ENCODE assay signal across 28 cellular contexts in genomic region chr3:51083490-51083889, GRCh38.
"Had no signal": no experiment of that assay in that cellular context is flagged by ENCODE, and none has a peak within 500 bp of the region (broad histone marks: within the 10 kb centered on the region; RNA-seq: fewer than 3 reads in every experiment).

No MANE protein-coding gene starts in this region.

- H3K36me3 ChIP-seq: stomach, suprapubic skin, thoracic aorta, thyroid gland, tibial artery, tibial nerve, transverse colon, upper lobe of left lung, upper lobe of right lung, uterus, vagina had no signal

- H3K4me1 ChIP-seq: stomach, suprapubic skin, testis, thyroid gland, tibial artery, tibial nerve, transverse colon, upper lobe of left lung, upper lobe of right lung, uterus, vagina had no signal

- H3K27me3 Mint-ChIP-seq: stimulated activated memory B cell treated with anti-CD40 and anti-IgM and Interleukin-4, amounts not matched to agents 10 μg/mL and 1 μg/mL and 100 μg/mL, for 72 hours; stimulated activated naive B cell treated with anti-CD40 and anti-IgM and Interleukin-4, amounts not matched to agents 10 μg/mL and 1 μg/mL and 100 μg/mL, for 72 hours; stimulated activated naive CD8-positive, alpha-beta T cell treated with anti-CD3 and anti-CD28 coated beads, Interleukin-15, amount 100 ng/mL, for 72 hours; stimulated activated naive CD8-positive, alpha-beta T cell treated with anti-CD3 and anti-CD28 coated beads, Interleukin-15, Interleukin-2, amounts not matched to agents 100 ng/mL and 50 ng/mL, for 24 hours; type B pancreatic cell had no signal

- FAIRE-seq: urothelium cell line had no signal

- DNase-seq: stimulated activated CD4-positive, alpha-beta T cell treated with anti-CD3 and anti-CD28 coated beads, Interleukin-2, amount 100 ng/mL, for 48 hours; stimulated activated CD4-positive, alpha-beta T cell treated with anti-CD3 and anti-CD28 coated beads, Interleukin-4, amount 100 ng/mL, for 1 hour; stimulated activated CD4-positive, alpha-beta T cell treated with anti-CD3 and anti-CD28 coated beads, Interleukin-4, amount 100 ng/mL, for 24 hours; stimulated activated CD4-positive, alpha-beta T cell treated with anti-CD3 and anti-CD28 coated beads, Interleukin-4, amount 100 ng/mL, for 4 hours; stimulated activated CD8-positive, alpha-beta memory T cell treated with anti-CD3 and anti-CD28 coated beads, Interleukin-4, amount 100 ng/mL, for 48 hours; stimulated activated naive B cell treated with anti-CD40 and anti-IgM and Interleukin-4, amounts not matched to agents 10 μg/mL and 1 μg/mL and 100 μg/mL, for 72 hours; stimulated activated naive CD4-positive, alpha-beta T cell; stimulated activated naive CD4-positive, alpha-beta T cell treated with Interleukin-2 at 50 U/mL for 16 hours; stimulated activated naive CD8-positive, alpha-beta T cell treated with anti-CD3 and anti-CD28 coated beads, Interleukin-15, amount 100 ng/mL, for 72 hours; stimulated activated naive CD8-positive, alpha-beta T cell treated with anti-CD3 and anti-CD28 coated beads, Interleukin-15, Interleukin-2, amounts not matched to agents 100 U/mL and 50 U/mL, for 24 hours; stomach; testis; thyroid gland; tibial artery; transverse colon; trophoblast cell; upper lobe of left lung; upper lobe of right lung; uterus had no signal

- H3K9me3 ChIP-seq: testis, thyroid gland, vagina had no signal

- H3K36me3 Mint-ChIP-seq: stimulated activated effector memory CD8-positive, alpha-beta T cell treated with anti-CD3 and anti-CD28 coated beads, Interleukin-12 subunit alpha, Interleukin-12 subunit beta, amount 100 ng/mL, for 72 hours had no signal

- H3K27ac Mint-ChIP-seq: stimulated activated effector memory CD8-positive, alpha-beta T cell treated with anti-CD3 and anti-CD28 coated beads, Interleukin-12 subunit alpha, Interleukin-12 subunit beta, amount 100 ng/mL, for 72 hours; stimulated activated memory B cell treated with anti-CD40 and anti-IgM and Interleukin-4, amounts not matched to agents 10 μg/mL and 1 μg/mL and 100 μg/mL, for 72 hours; stimulated activated naive B cell treated with anti-CD40 and anti-IgM and Interleukin-4, amounts not matched to agents 10 μg/mL and 1 μg/mL and 100 μg/mL, for 72 hours; stimulated activated naive CD8-positive, alpha-beta T cell treated with anti-CD3 and anti-CD28 coated beads, Interleukin-15, Interleukin-2, amounts not matched to agents 100 ng/mL and 50 ng/mL, for 24 hours; type B pancreatic cell had no signal

- H3K27ac ChIP-seq: stomach, suprapubic skin, testis, thoracic aorta, thyroid gland, tibial artery, tibial nerve, transverse colon, upper lobe of left lung, upper lobe of right lung, uterus, vagina had no signal

- ATAC-seq: stimulated activated effector memory CD8-positive, alpha-beta T cell treated with anti-CD3 and anti-CD28 coated beads, Interleukin-12 subunit alpha, Interleukin-12 subunit beta, amount 100 ng/mL, for 72 hours; stimulated activated memory B cell treated with anti-CD40 and anti-IgM and Interleukin-4, amounts not matched to agents 10 μg/mL and 1 μg/mL and 100 μg/mL, for 72 hours; stimulated activated naive B cell treated with anti-CD40 and anti-IgM and Interleukin-4, amounts not matched to agents 10 μg/mL and 1 μg/mL and 100 μg/mL, for 72 hours; stimulated activated naive CD8-positive, alpha-beta T cell treated with anti-CD3 and anti-CD28 coated beads, Interleukin-15, amount 100 ng/mL, for 72 hours; stimulated activated naive CD8-positive, alpha-beta T cell treated with anti-CD3 and anti-CD28 coated beads, Interleukin-15, Interleukin-2, amounts not matched to agents 100 U/mL and 50 U/mL, for 24 hours had no signal

- H3K4me1 Mint-ChIP-seq: stimulated activated effector memory CD8-positive, alpha-beta T cell treated with anti-CD3 and anti-CD28 coated beads, Interleukin-12 subunit alpha, Interleukin-12 subunit beta, amount 100 ng/mL, for 72 hours; stimulated activated memory B cell treated with anti-CD40 and anti-IgM and Interleukin-4, amounts not matched to agents 10 μg/mL and 1 μg/mL and 100 μg/mL, for 72 hours; stimulated activated naive B cell treated with anti-CD40 and anti-IgM and Interleukin-4, amounts not matched to agents 10 μg/mL and 1 μg/mL and 100 μg/mL, for 72 hours; stimulated activated naive CD8-positive, alpha-beta T cell treated with anti-CD3 and anti-CD28 coated beads, Interleukin-15, amount 100 ng/mL, for 72 hours had no signal

- H3K4me3 ChIP-seq: stomach, suprapubic skin, testis, thoracic aorta, thyroid gland, tibial artery, tibial nerve, transverse colon, upper lobe of left lung, upper lobe of right lung, uterus, vagina had no signal

- H3K27me3 ChIP-seq: stomach, suprapubic skin, testis, thyroid gland, tibial artery, tibial nerve, transverse colon, upper lobe of left lung, upper lobe of right lung, uterus, vagina had no signal

- H3K4me3 Mint-ChIP-seq: stimulated activated effector memory CD8-positive, alpha-beta T cell treated with anti-CD3 and anti-CD28 coated beads, Interleukin-12 subunit alpha, Interleukin-12 subunit beta, amount 100 ng/mL, for 72 hours; stimulated activated memory B cell treated with anti-CD40 and anti-IgM and Interleukin-4, amounts not matched to agents 10 μg/mL and 1 μg/mL and 100 μg/mL, for 72 hours; stimulated activated naive B cell treated with anti-CD40 and anti-IgM and Interleukin-4, amounts not matched to agents 10 μg/mL and 1 μg/mL and 100 μg/mL, for 72 hours; stimulated activated naive CD8-positive, alpha-beta T cell treated with anti-CD3 and anti-CD28 coated beads, Interleukin-15, amount 100 ng/mL, for 72 hours; stimulated activated naive CD8-positive, alpha-beta T cell treated with anti-CD3 and anti-CD28 coated beads, Interleukin-15, Interleukin-2, amounts not matched to agents 100 ng/mL and 50 ng/mL, for 24 hours; type B pancreatic cell had no signal
